In genomic region chr14:99320621-99321235, GRCh38 we compare ENCODE assay signal across 1 cellular context.
TF ChIP-seq lines count a peak whose summit lies in the region.

No MANE protein-coding gene starts in this region.

TF ChIP-seq in A549, 52 proteins besides CTCF, POLR2A, EP300 and RAD21 (continued from another document):
- TF ChIP-seq JUNB (IDR thresholded peaks at IDR 0.05) (no peak), MYC (IDR thresholded peaks at IDR 0.05; ENCODE audit: borderline replicate concordance, low read length) (no peak), POLR2AphosphoS2 (conservative IDR thresholded peaks at IDR 0.05; ENCODE audit: low read length) (no peak), CBX8 (IDR thresholded peaks at IDR 0.05) (no peak), CBX2 (IDR thresholded peaks at IDR 0.05; ENCODE audit: borderline replicate concordance, low read depth) (no peak), FOXS1 (CRISPR knock-in tag; IDR thresholded peaks at IDR 0.05) (no peak), NR3C1 (IDR thresholded peaks at IDR 0.05) (no peak)
